27 cellular contexts compared by ENCODE assay signal in the genomic region with DNA sequence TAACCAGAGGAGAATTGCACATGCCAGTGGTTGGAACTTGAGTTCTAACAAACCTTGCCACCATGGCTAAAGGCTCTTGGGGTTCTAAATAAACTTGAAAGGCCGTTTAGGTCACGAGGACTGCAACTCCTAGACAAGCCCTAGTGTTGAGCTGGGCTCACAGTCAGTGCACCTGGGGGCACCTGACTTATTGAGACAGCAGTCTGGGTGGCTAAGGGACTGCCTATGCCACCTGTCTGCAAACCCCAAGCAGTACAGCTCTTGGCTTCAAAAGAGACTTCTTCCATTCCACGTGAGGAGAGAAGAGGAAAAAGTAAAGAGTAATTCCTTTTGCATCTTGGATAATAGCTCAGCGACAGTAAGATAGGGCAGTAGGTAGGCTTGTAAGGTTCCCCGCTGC.
"Had no signal": no experiment of that assay in that cellular context is flagged by ENCODE, and none has a peak within 500 bp of the region (broad histone marks: within the 10 kb centered on the region; RNA-seq: fewer than 3 reads in every experiment).

No MANE protein-coding gene starts in this region.

- DNase-seq: Kasumi-1; NCI-H1092; NCI-H1105 treated with DMSO at 0.1 percent for 48 hours; NCI-H1417 treated with DMSO at 0.1 percent for 48 hours; NCI-H146; NCI-H1694 treated with DMSO at 0.1 percent for 48 hours; NCI-H1930; NCI-H2081; NCI-H2171; NCI-H226; NCI-H446; NCI-H510A; NCI-H524 treated with DMSO at 0.1 percent for 48 hours; NCI-H69; NCI-H774; NK-92 treated with Interleukin-12 subunit alpha and Interleukin-12 subunit beta, amount 100 ng/mL, for 24 hours; OCI-M1; RPMI8226; SHP77; SK-N-SH; SW 1271; T-cell had no signal

- H3K27me3 Mint-ChIP-seq: IgD-negative memory B cell, T-cell had no signal

- H3K4me3 Mint-ChIP-seq: IgD-negative memory B cell; T-cell; T-helper 1 cell treated with Interleukin-12 subunit alpha and Interleukin-12 subunit beta and Interleukin-4 antibody, amounts not matched to agents 30 μg/mL and 1 μg/mL, for 36 hours had no signal

- H3K4me1 Mint-ChIP-seq: T-cell had no signal

- ATAC-seq: K562, T-cell had no signal

- H3K9me3 ChIP-seq: SK-N-SH had no signal

- H3K36me3 Mint-ChIP-seq: IgD-negative memory B cell, T-cell had no signal

- FAIRE-seq: K562, RCC 7860 had no signal

- H3K9ac ChIP-seq: KMS-11, SK-N-SH had no signal

- H3K4me3 ChIP-seq: K562 had no signal

- H3K27ac ChIP-seq: KMS-11 had no signal

- H3K4me2 ChIP-seq: KMS-11, SK-N-SH had no signal

- H3K27ac Mint-ChIP-seq: IgD-negative memory B cell; T-cell; T-helper 1 cell treated with Interleukin-12 subunit alpha and Interleukin-12 subunit beta and Interleukin-4 antibody, amounts not matched to agents 30 μg/mL and 1 μg/mL, for 36 hours had no signal
